Comparison of ENCODE assay signal across 1 cellular context in the genomic region with DNA sequence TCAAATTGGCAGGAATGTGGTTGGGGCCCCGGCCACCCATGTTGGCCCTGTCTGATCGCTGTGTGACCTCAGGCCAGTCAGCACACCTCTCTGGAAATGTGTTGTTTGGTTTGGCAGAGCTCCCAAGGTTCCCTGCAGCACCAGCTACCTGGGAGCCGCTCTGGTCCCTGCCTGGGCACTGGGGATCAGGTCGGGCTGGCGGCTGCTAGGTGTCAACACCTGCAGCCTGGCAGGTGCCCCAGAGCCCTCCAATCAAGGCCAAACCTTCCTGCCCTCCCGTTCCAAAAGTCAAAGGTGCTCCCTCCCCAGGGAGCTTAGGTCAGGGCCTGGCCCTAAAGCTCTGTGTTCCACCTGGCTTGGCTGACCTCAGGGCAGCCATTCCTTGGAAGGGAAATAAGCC.
TF ChIP-seq lines count a peak whose summit lies in the region.

No MANE protein-coding gene starts in this region.

TF ChIP-seq in HepG2, 621 proteins besides CTCF, POLR2A, EP300 and RAD21 (continued from another document):
- TF ChIP-seq ZBTB25 (CRISPR knock-in tag; IDR thresholded peaks at IDR 0.05) (no peak), ZNF333 (CRISPR knock-in tag; IDR thresholded peaks at IDR 0.05; ENCODE audit: borderline replicate concordance) (no peak), NFIB (CRISPR knock-in tag; IDR thresholded peaks at IDR 0.05; ENCODE audit: borderline replicate concordance) (no peak), KAT2B (IDR thresholded peaks at IDR 0.05; ENCODE audit: borderline replicate concordance, low read depth, low read length) (no peak), SNRNP70 (IDR thresholded peaks at IDR 0.05; ENCODE audit: low read depth, low read length) (no peak), ZSCAN22 (CRISPR knock-in tag; IDR thresholded peaks at IDR 0.05) (no peak), ARID2 (CRISPR knock-in tag; IDR thresholded peaks at IDR 0.05; ENCODE audit: borderline replicate concordance) (no peak), ZNF839 (CRISPR knock-in tag; IDR thresholded peaks at IDR 0.05; ENCODE audit: borderline replicate concordance) (no peak), ZNF547 (CRISPR knock-in tag; IDR thresholded peaks at IDR 0.05) (no peak), ZZZ3 (CRISPR knock-in tag; IDR thresholded peaks at IDR 0.05; ENCODE audit: borderline replicate concordance) (no peak), ZMYM3 (CRISPR knock-in tag; IDR thresholded peaks at IDR 0.05) (peak; percentile 82), ZFP37 (CRISPR knock-in tag; IDR thresholded peaks at IDR 0.05; ENCODE audit: borderline replicate concordance) (no peak), FOXA1 (IDR thresholded peaks at IDR 0.05) (no peak), FOXA1 (CRISPR knock-in tag; IDR thresholded peaks at IDR 0.05) (peak; percentile 43; the same call in 1 of the 2 replicates)
- TF ChIP-seq, protein P1, sequence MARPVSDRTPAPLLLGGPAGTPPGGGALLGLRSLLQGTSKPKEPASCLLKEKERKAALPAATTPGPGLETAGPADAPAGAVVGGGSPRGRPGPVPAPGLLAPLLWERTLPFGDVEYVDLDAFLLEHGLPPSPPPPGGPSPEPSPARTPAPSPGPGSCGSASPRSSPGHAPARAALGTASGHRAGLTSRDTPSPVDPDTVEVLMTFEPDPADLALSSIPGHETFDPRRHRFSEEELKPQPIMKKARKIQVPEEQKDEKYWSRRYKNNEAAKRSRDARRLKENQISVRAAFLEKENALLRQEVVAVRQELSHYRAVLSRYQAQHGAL (CRISPR knock-in tag; IDR thresholded peaks at IDR 0.05; ENCODE audit: not compliant biosample characterization) = no peak
- TF ChIP-seq, protein P2, sequence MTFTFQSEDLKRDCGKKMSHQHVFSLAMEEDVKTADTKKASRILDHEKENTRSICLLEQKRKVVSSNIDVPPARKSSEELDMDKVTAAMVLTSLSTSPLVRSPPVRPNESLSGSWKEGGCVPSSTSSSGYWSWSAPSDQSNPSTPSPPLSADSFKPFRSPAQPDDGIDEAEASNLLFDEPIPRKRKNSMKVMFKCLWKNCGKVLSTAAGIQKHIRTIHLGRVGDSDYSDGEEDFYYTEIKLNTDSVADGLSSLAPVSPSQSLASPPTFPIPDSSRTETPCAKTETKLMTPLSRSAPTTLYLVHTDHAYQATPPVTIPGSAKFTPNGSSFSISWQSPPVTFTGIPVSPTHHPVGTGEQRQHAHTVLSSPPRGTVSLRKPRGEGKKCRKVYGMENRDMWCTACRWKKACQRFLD (CRISPR knock-in tag; IDR thresholded peaks at IDR 0.05; ENCODE audit: borderline replicate concordance) = no peak
